In the genomic region with DNA sequence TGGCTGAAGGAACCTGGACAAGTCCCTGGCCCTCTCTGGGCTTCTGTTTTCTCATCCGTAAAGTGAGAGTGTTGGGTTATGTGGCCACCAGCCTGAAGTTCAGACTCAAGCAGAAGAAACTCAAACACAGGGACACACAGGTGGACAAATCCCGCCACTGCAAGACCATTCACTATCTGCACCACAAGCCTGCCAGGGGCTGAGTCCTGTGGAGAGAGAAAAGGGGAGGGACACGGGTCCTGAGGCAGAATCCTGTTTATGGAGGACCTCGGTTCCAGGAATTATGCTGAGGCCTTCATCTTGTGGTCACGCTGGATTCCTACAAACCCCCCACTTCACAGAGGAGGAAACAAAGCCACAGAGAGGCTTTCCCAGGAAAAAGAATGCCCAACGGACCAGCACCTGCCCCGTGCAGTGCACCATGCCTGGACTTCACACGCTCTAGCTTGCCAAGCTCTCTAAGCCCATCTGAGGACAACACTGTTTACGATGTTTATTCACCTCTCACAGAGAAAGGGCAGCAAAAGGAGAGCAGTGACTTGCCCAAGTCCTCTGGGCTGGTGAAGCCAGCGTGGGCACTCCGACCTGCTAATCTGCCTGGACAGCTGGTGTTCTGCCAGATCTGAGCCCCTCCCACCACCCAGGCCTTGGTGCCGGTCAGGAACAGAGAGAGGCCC, we compare ENCODE assay signal across 20 cellular contexts. TPM values are rescaled to one million over a fixed set of nuclear protein-coding genes. Genes with fewer than 3 reads are reported as not detected.
DNase-seq lines count a peak whose midpoint lies in the region; FAIRE-seq lines count a peak whose summit lies in the region.
"Had no signal": no experiment of that assay in that cellular context is flagged by ENCODE, and none has a peak within 500 bp of the region (broad histone marks: within the 10 kb centered on the region; RNA-seq: fewer than 3 reads in every experiment).

No MANE protein-coding gene starts in this region.

- peaks cover 0 to 4% (median 0%) of the 10 kb centered on the region in 11 experiments; a peak in 1 of 22 replicates for H3K27me3 ChIP-seq in BLaER1 treated with 17β-estradiol and CSF1 and Interleukin-3, amounts not matched to agents 10 nM and 100 nM
- 0 out of 2 replicates have a peak, but pooled peaks cover 7% of the 10 kb centered on the region for H3K27me3 ChIP-seq in SJCRH30

- DNase-seq in HTR-8/SVneo (ENCODE audit: insufficient read length, low spot score) (no peak), SJCRH30 (peak; percentile 81 to 83), myocyte (ENCODE audit: low read depth) (peak; percentile 29), DMS79 treated with DMSO at 0.1 percent for 48 hours (lab: John Stamatoyannopoulos, UW) (no peak), NCI-H1694 (lab: John Stamatoyannopoulos, UW) (no peak), GDM1 (lab: John Stamatoyannopoulos, UW) (no peak), cerebellar cortex (ENCODE audit: low spot score) (no peak)
- DNase-seq: Calu3; CD4-positive, alpha-beta memory T cell; NCI-H1417 treated with DMSO at 0.1 percent for 48 hours; NCI-H2029; NCI-H774; T-helper 1 cell had no signal

- peak; percentile 72 for FAIRE-seq in HTR-8/SVneo (lab: Jason Lieb, UNC)
- FAIRE-seq: GM12878, GM18507 had no signal

- H3K4me1 ChIP-seq in BLaER1 treated with 17β-estradiol and CSF1 and Interleukin-3, amounts not matched to agents 10 nM and 100 nM: peaks cover 37 to 82% (median 68%) of the 10 kb centered on the region in 10 experiments
- peaks cover 37% of the 10 kb centered on the region for H3K4me1 ChIP-seq in SJCRH30

- no peak overlapping the region for H3K4me3 ChIP-seq in BLaER1 treated with 17β-estradiol and CSF1 and Interleukin-3, amounts not matched to agents 10 nM and 100 nM
- no peak overlapping the region for H3K4me3 ChIP-seq in SJCRH30
- H3K4me3 ChIP-seq: GM12878, GM23338, SK-N-MC had no signal

- no peak overlapping the region for H3K27ac ChIP-seq in BLaER1 treated with 17β-estradiol and CSF1 and Interleukin-3, amounts not matched to agents 10 nM and 100 nM
- H3K27ac ChIP-seq in SJCRH30: peak overlapping the region; percentile 77
- H3K27ac ChIP-seq: SK-N-MC had no signal

- H3K9ac ChIP-seq in BLaER1 treated with 17β-estradiol and CSF1 and Interleukin-3, amounts not matched to agents 10 nM and 100 nM: no peak overlapping the region

- H4K20me1 ChIP-seq in BLaER1 treated with 17β-estradiol and CSF1 and Interleukin-3, amounts not matched to agents 10 nM and 100 nM: no peaks in the 10 kb centered on the region; a peak in 1 of 22 replicates

- H3K36me3 ChIP-seq in BLaER1 treated with 17β-estradiol and CSF1 and Interleukin-3, amounts not matched to agents 10 nM and 100 nM: no peaks in the 10 kb centered on the region
- no peaks in the 10 kb centered on the region for H3K36me3 ChIP-seq in SJCRH30

- H3K9me3 ChIP-seq in BLaER1 treated with 17β-estradiol and CSF1 and Interleukin-3, amounts not matched to agents 10 nM and 100 nM (replicated peaks in 1 of 11): no peaks in the 10 kb centered on the region
- H3K9me3 ChIP-seq in SJCRH30 (replicated peaks): no peaks in the 10 kb centered on the region

- peak overlapping the region; percentile 6 to 98 (median 85); a peak in 18 of 22 replicates for H3K4me2 ChIP-seq in BLaER1 treated with 17β-estradiol and CSF1 and Interleukin-3, amounts not matched to agents 10 nM and 100 nM
- H3K4me2 ChIP-seq: GM23338 had no signal

RNA-seq across cellular contexts. Expression of a gene that starts 1.3 kb away (rescaled TPM):
- total RNA-seq in SJCRH30 (2014; rRNA removed; shearing (Covaris generic)): 0.04 TPM in 1 of 2 replicates, not detected in the other
- not detected in 2 replicates for total RNA-seq in myocyte
- polyA plus RNA-seq in myocyte (2012): not detected
- total RNA-seq: A673; Calu3; CD4-positive, alpha-beta memory T cell; GM12878; GM23338; NCI-H460 had no signal
- polyA plus RNA-seq: CD4-positive, alpha-beta memory T cell; GM23338 had no signal

RNA-seq across cellular contexts. Expression of a gene that starts 39.1 kb away (rescaled TPM):
- 0.14 TPM in 1 of 2 replicates, not detected in the other for total RNA-seq in SJCRH30 (2014; rRNA removed; shearing (Covaris generic))
- 0.40 and 0.62 TPM in 2 replicates for total RNA-seq in myocyte
- polyA plus RNA-seq in myocyte (2012): 0.86 TPM
- total RNA-seq: GM12878, NCI-H460 had no signal

RNA-seq across cellular contexts. Expression of a gene that starts 49.8 kb away (rescaled TPM):
- 76.6 and 78.9 TPM in 2 replicates for total RNA-seq in SJCRH30 (2014; rRNA removed; shearing (Covaris generic))
- 45.7 and 65.8 TPM in 2 replicates for total RNA-seq in myocyte
- polyA plus RNA-seq in myocyte (2012): 54.7 TPM

RNA-seq across cellular contexts. Expression of a gene that starts 55.4 kb away (rescaled TPM):
- 86.9 and 87.2 TPM in 2 replicates for total RNA-seq in SJCRH30 (2014; rRNA removed; shearing (Covaris generic))
- total RNA-seq in myocyte: 80.8 and 84.0 TPM in 2 replicates
- polyA plus RNA-seq in myocyte (2012): 117 TPM

Comparison
In these comparisons a context has a peak if more than half of its experiments do, and no peak if none do; other contexts are left out.
1. DNase-seq: peak in SJCRH30 (2 of 2) and myocyte (single experiment); none in HTR-8/SVneo (single experiment), DMS79 treated with DMSO at 0.1 percent for 48 hours (single experiment), NCI-H1694 (single experiment), GDM1 (single experiment) and cerebellar cortex (single experiment).